18 cellular contexts compared by ENCODE assay signal in genomic region chr5:119346404-119346803, GRCh38. TPM values are rescaled to one million over a fixed set of nuclear protein-coding genes. Genes with fewer than 3 reads are reported as not detected.
DNase-seq lines count a peak whose midpoint lies in the region; ATAC-seq, FAIRE-seq and TF ChIP-seq lines count a peak whose summit lies in the region.
"Had no signal": no experiment of that assay in that cellular context is flagged by ENCODE, and none has a peak within 500 bp of the region (broad histone marks: within the 10 kb centered on the region; RNA-seq: fewer than 3 reads in every experiment).

No MANE protein-coding gene starts in this region.

- ATAC-seq in activated CD4-positive, alpha-beta T cell treated with anti-CD3 and anti-CD28 coated beads for 36 hours = peak; percentile 8
- ATAC-seq in naive thymus-derived CD4-positive, alpha-beta T cell = peak; percentile 11
- ATAC-seq in GM21526 (IDR thresholded peaks at IDR 0.05; ENCODE audit: low FRiP score, unreplicated experiment) = no peak
- ATAC-seq: gastrocnemius medialis, left lobe of liver had no signal

- no peaks in the 10 kb centered on the region for H3K36me3 ChIP-seq in naive thymus-derived CD4-positive, alpha-beta T cell (ENCODE audit: control insufficient read depth in 2 of 3, insufficient read depth in 3 of 3, low read length in 3 of 3)
- H3K36me3 ChIP-seq: gastrocnemius medialis, stomach had no signal

- H3K27me3 Mint-ChIP-seq in activated CD4-positive, alpha-beta T cell treated with anti-CD3 and anti-CD28 coated beads for 36 hours = no peaks in the 10 kb centered on the region
- no peaks in the 10 kb centered on the region for H3K27me3 Mint-ChIP-seq in activated CD4-positive, alpha-beta memory T cell treated with anti-CD3 and anti-CD28 coated beads, Interleukin-2, amount 10 ng/mL, durations not matched to agents 7 days and 5 days
- no peaks in the 10 kb centered on the region for H3K27me3 Mint-ChIP-seq in naive thymus-derived CD4-positive, alpha-beta T cell
- H3K27me3 Mint-ChIP-seq: progenitor cell of endocrine pancreas had no signal

- intact Hi-C loops in activated CD4-positive, alpha-beta T cell treated with anti-CD3 and anti-CD28 coated beads for 36 hours (cut with DNase I, micrococcal nuclease) = no loop called here
- intact Hi-C loops in naive thymus-derived CD4-positive, alpha-beta T cell (cut with micrococcal nuclease) = loop anchor here in 1 of 2 donors (1.0 kb wide), 1 partner anchor 9 kb away; no protein-coding TSS in a partner anchor

- DNase-seq in activated CD4-positive, alpha-beta T cell treated with anti-CD3 and anti-CD28 coated beads for 36 hours = no peak
- DNase-seq in activated CD4-positive, alpha-beta T cell treated with anti-CD3 and anti-CD28 coated beads, Interleukin-2, amount 50 U/mL, for 48 hours = no peak
- DNase-seq in GM12891 (ENCODE audit: insufficient read length, low spot score) (no peak), T-helper 9 cell (no peak), kidney glomerular epithelial cell (lab: John Stamatoyannopoulos, UW) (no peak)
- DNase-seq in activated CD4-positive, alpha-beta memory T cell treated with anti-CD3 and anti-CD28 coated beads, Interleukin-2, amount 10 ng/mL, durations not matched to agents 7 days and 5 days = no peak
- DNase-seq in naive thymus-derived CD4-positive, alpha-beta T cell = no peak
- DNase-seq: activated CD8-positive, alpha-beta memory T cell treated with anti-CD3 and anti-CD28 coated beads, Interleukin-2, amount 50 U/mL, for 4 hours; Caco-2; gastrocnemius medialis; HCEC 1CT; NCI-H1436 treated with DMSO at 0.1 percent for 48 hours; NCI-H446 treated with DMSO at 0.1 percent for 48 hours; SIG-M5; stomach had no signal

- no peaks in the 10 kb centered on the region for H3K9me3 Mint-ChIP-seq in activated CD4-positive, alpha-beta T cell treated with anti-CD3 and anti-CD28 coated beads for 36 hours (ENCODE audit: low read depth)
- H3K9me3 Mint-ChIP-seq in activated CD4-positive, alpha-beta memory T cell treated with anti-CD3 and anti-CD28 coated beads, Interleukin-2, amount 10 ng/mL, durations not matched to agents 7 days and 5 days = no peaks in the 10 kb centered on the region
- no peaks in the 10 kb centered on the region for H3K9me3 Mint-ChIP-seq in naive thymus-derived CD4-positive, alpha-beta T cell

- no peak overlapping the region for H3K27ac ChIP-seq in naive thymus-derived CD4-positive, alpha-beta T cell (ENCODE audit: low read depth, low read length)
- H3K27ac ChIP-seq: gastrocnemius medialis had no signal

- H3K9me3 ChIP-seq in naive thymus-derived CD4-positive, alpha-beta T cell (ENCODE audit: control insufficient read depth in 2 of 3, low read length in 3 of 3) = no peaks in the 10 kb centered on the region
- H3K9me3 ChIP-seq: Caco-2, gastrocnemius medialis, stomach had no signal

- peak overlapping the region; percentile 26 for H3K4me3 Mint-ChIP-seq in activated CD4-positive, alpha-beta T cell treated with anti-CD3 and anti-CD28 coated beads for 36 hours
- H3K4me3 Mint-ChIP-seq in activated CD4-positive, alpha-beta memory T cell treated with anti-CD3 and anti-CD28 coated beads, Interleukin-2, amount 10 ng/mL, durations not matched to agents 7 days and 5 days = no peak overlapping the region
- H3K4me3 Mint-ChIP-seq in naive thymus-derived CD4-positive, alpha-beta T cell = peak overlapping the region in 9 of 10 donors; percentile 41 to 79 (median 66)

- no peaks in the 10 kb centered on the region for H3K27me3 ChIP-seq in naive thymus-derived CD4-positive, alpha-beta T cell (ENCODE audit: control insufficient read depth in 2 of 2, insufficient read depth in 2 of 2, low read length in 2 of 2)
- H3K27me3 ChIP-seq: gastrocnemius medialis, stomach had no signal

- H3K4me1 ChIP-seq in naive thymus-derived CD4-positive, alpha-beta T cell (ENCODE audit: control insufficient read depth in 2 of 2, insufficient read depth in 2 of 2, low read length in 2 of 2) = peaks cover 79 to 83% of the 10 kb centered on the region in 2 donors
- H3K4me1 ChIP-seq: Caco-2, gastrocnemius medialis had no signal

- H3K36me3 Mint-ChIP-seq in activated CD4-positive, alpha-beta T cell treated with anti-CD3 and anti-CD28 coated beads for 36 hours (ENCODE audit: low read depth) = peaks cover 52% of the 10 kb centered on the region
- peaks cover 71% of the 10 kb centered on the region for H3K36me3 Mint-ChIP-seq in activated CD4-positive, alpha-beta memory T cell treated with anti-CD3 and anti-CD28 coated beads, Interleukin-2, amount 10 ng/mL, durations not matched to agents 7 days and 5 days (ENCODE audit: low read depth)
- H3K36me3 Mint-ChIP-seq in naive thymus-derived CD4-positive, alpha-beta T cell = peaks cover 0 to 45% (median 10%) of the 10 kb centered on the region in 5 donors

- H3K4me1 Mint-ChIP-seq in activated CD4-positive, alpha-beta T cell treated with anti-CD3 and anti-CD28 coated beads for 36 hours = peaks cover 94% of the 10 kb centered on the region
- peaks cover 95% of the 10 kb centered on the region for H3K4me1 Mint-ChIP-seq in activated CD4-positive, alpha-beta memory T cell treated with anti-CD3 and anti-CD28 coated beads, Interleukin-2, amount 10 ng/mL, durations not matched to agents 7 days and 5 days
- H3K4me1 Mint-ChIP-seq in naive thymus-derived CD4-positive, alpha-beta T cell = peaks cover 61 to 98% (median 96%) of the 10 kb centered on the region in 7 donors

- POLR2A ChIA-PET in activated CD4-positive, alpha-beta T cell treated with anti-CD3 and anti-CD28 coated beads for 36 hours (lab: Charles Lee) = interaction anchor here (0.7 to 1.5 kb wide), 10 partner anchors 9 to 77 kb away, joined by 3 to 8 read pairs (median 4); partner anchors contain the start of gene TNFAIP8
- POLR2A ChIA-PET in activated CD4-positive, alpha-beta memory T cell treated with anti-CD3 and anti-CD28 coated beads, Interleukin-2, amount 10 ng/mL, durations not matched to agents 7 days and 5 days (lab: Charles Lee) = interaction anchor here (0.9 to 23.6 kb wide), 8 partner anchors 15 to 78 kb away, joined by 3 to 779 read pairs (median 5); partner anchors contain the start of gene TNFAIP8
- POLR2A ChIA-PET in naive thymus-derived CD4-positive, alpha-beta T cell (lab: Charles Lee) = interaction anchor here (2.0 to 7.2 kb wide), 4 partner anchors 8 to 35 kb away, joined by 5 to 41 read pairs (median 7); partner anchors contain the start of gene TNFAIP8

- no peak for TF ChIP-seq POLR2A in GM12891 (IDR thresholded peaks at IDR 0.05; ENCODE audit: low read depth, low read length)

- FAIRE-seq in GM12891 (lab: Jason Lieb, UNC) = no peak

- H3K4me3 ChIP-seq in naive thymus-derived CD4-positive, alpha-beta T cell (ENCODE audit: low read length) = peak overlapping the region; percentile 15
- H3K4me3 ChIP-seq: gastrocnemius medialis, stomach had no signal

- CTCF ChIA-PET in activated CD4-positive, alpha-beta T cell treated with anti-CD3 and anti-CD28 coated beads for 36 hours (lab: Charles Lee) = interaction anchor here (0.7 to 3.5 kb wide), 13 partner anchors 11 to 358 kb away, joined by 3 to 16 read pairs (median 4); partner anchors contain the start of genes DTWD2 and TNFAIP8
- CTCF ChIA-PET in activated CD4-positive, alpha-beta memory T cell treated with anti-CD3 and anti-CD28 coated beads, Interleukin-2, amount 10 ng/mL, durations not matched to agents 7 days and 5 days (lab: Charles Lee) = interaction anchor here (0.9 to 2.0 kb wide), 4 partner anchors 9 to 31 kb away, joined by 3 to 7 read pairs (median 4); partner anchors contain the start of gene TNFAIP8
- CTCF ChIA-PET in naive thymus-derived CD4-positive, alpha-beta T cell (lab: Charles Lee) = interaction anchor here (0.6 kb wide), 1 partner anchor 93 kb away, joined by 3 read pairs; no protein-coding TSS in a partner anchor

- H3K27ac Mint-ChIP-seq in activated CD4-positive, alpha-beta T cell treated with anti-CD3 and anti-CD28 coated beads for 36 hours = peak overlapping the region; percentile 86
- H3K27ac Mint-ChIP-seq in activated CD4-positive, alpha-beta memory T cell treated with anti-CD3 and anti-CD28 coated beads, Interleukin-2, amount 10 ng/mL, durations not matched to agents 7 days and 5 days = peak overlapping the region; percentile 59
- peak overlapping the region in 7 of 9 donors; percentile 62 to 96 (median 78) for H3K27ac Mint-ChIP-seq in naive thymus-derived CD4-positive, alpha-beta T cell
- H3K27ac Mint-ChIP-seq: progenitor cell of endocrine pancreas had no signal

TF ChIP-seq in GM12891, 5 proteins besides CTCF, POLR2A, EP300 and RAD21:
- TF ChIP-seq POLR2AphosphoS5 (IDR thresholded peaks at IDR 0.05; ENCODE audit: low read depth, low read length) (no peak), PAX5 (IDR thresholded peaks at IDR 0.05; ENCODE audit: insufficient read depth, low read length, severe bottlenecking) (no peak), TAF1 (IDR thresholded peaks at IDR 0.05; ENCODE audit: low read depth, low read length) (no peak), SPI1 (IDR thresholded peaks at IDR 0.05; ENCODE audit: low read depth, low read length) (peak; percentile 68)

RNA-seq across cellular contexts. Expression of gene TNFAIP8, which starts 9.4 kb away (rescaled TPM):
- 100 to 1,000 TPM; 166 to 171 TPM for total RNA-seq in activated CD4-positive, alpha-beta T cell treated with anti-CD3 and anti-CD28 coated beads for 36 hours
- polyA plus RNA-seq in GM12891 (2012; ENCODE audit: low read depth, missing spikeins) = 82.8 TPM
- 100 to 1,000 TPM; 161 to 163 TPM for total RNA-seq in activated CD4-positive, alpha-beta memory T cell treated with anti-CD3 and anti-CD28 coated beads, Interleukin-2, amount 10 ng/mL, durations not matched to agents 7 days and 5 days
- total RNA-seq in naive thymus-derived CD4-positive, alpha-beta T cell = 100 to 1,000 TPM; 102 to 162 (median 130) TPM
- 100 to 1,000 TPM; 261 to 285 TPM for polyA plus RNA-seq in naive thymus-derived CD4-positive, alpha-beta T cell
